Comparison of ENCODE assay signal across 8 cellular contexts in genomic region chr15:65856821-65857455, GRCh38. TPM values are rescaled to one million over a fixed set of nuclear protein-coding genes. Genes with fewer than 3 reads are reported as not detected.
DNase-seq lines count a peak whose midpoint lies in the region; ATAC-seq lines count a peak whose summit lies in the region.

No MANE protein-coding gene starts in this region.

- no peak overlapping the region for H3K27ac Mint-ChIP-seq in stimulated activated memory B cell treated with anti-CD40 and anti-IgM and Interleukin-4, amounts not matched to agents 10 μg/mL and 1 μg/mL and 100 μg/mL, for 72 hours

- no peaks in the 10 kb centered on the region for H3K36me3 Mint-ChIP-seq in stimulated activated memory B cell treated with anti-CD40 and anti-IgM and Interleukin-4, amounts not matched to agents 10 μg/mL and 1 μg/mL and 100 μg/mL, for 72 hours

- H3K4me3 Mint-ChIP-seq in stimulated activated memory B cell treated with anti-CD40 and anti-IgM and Interleukin-4, amounts not matched to agents 10 μg/mL and 1 μg/mL and 100 μg/mL, for 72 hours, result no peak overlapping the region

- no peaks in the 10 kb centered on the region for H3K9me3 Mint-ChIP-seq in stimulated activated memory B cell treated with anti-CD40 and anti-IgM and Interleukin-4, amounts not matched to agents 10 μg/mL and 1 μg/mL and 100 μg/mL, for 72 hours

- H3K4me1 Mint-ChIP-seq in stimulated activated memory B cell treated with anti-CD40 and anti-IgM and Interleukin-4, amounts not matched to agents 10 μg/mL and 1 μg/mL and 100 μg/mL, for 72 hours, result peaks cover 27% of the 10 kb centered on the region

- peak; percentile 52 for DNase-seq in NCI-H1436 (lab: John Stamatoyannopoulos, UW)
- DNase-seq in NCI-H1436 treated with DMSO at 0.1 percent for 48 hours (lab: John Stamatoyannopoulos, UW), result no peak
- peak; percentile 49 for DNase-seq in NCI-H1048 (lab: John Stamatoyannopoulos, UW)
- peak; percentile 82 for DNase-seq in activated CD4-positive, alpha-beta T cell treated with anti-CD3 and anti-CD28 coated beads, Interleukin-2, amount 50 U/mL, for 1 hour
- DNase-seq in ecto neural progenitor cell (ENCODE audit: low spot score), result peak; percentile 64
- DNase-seq in myocyte (ENCODE audit: low read depth), result peak; percentile 56

- no peaks in the 10 kb centered on the region for H3K27me3 Mint-ChIP-seq in stimulated activated memory B cell treated with anti-CD40 and anti-IgM and Interleukin-4, amounts not matched to agents 10 μg/mL and 1 μg/mL and 100 μg/mL, for 72 hours

- peak; percentile 58 for ATAC-seq in stimulated activated memory B cell treated with anti-CD40 and anti-IgM and Interleukin-4, amounts not matched to agents 10 μg/mL and 1 μg/mL and 100 μg/mL, for 72 hours
- ATAC-seq in HG03442 (IDR thresholded peaks at IDR 0.05; ENCODE audit: unreplicated experiment), result no peak

RNA-seq across cellular contexts. Expression of gene RAB11A, which starts 12.4 kb away (rescaled TPM):
- total RNA-seq in myocyte, result 170 and 185 TPM in 2 replicates
- 173 TPM for polyA plus RNA-seq in myocyte (2012)
